Comparison of ENCODE assay signal across 29 cellular contexts in genomic region chr2:6590442-6590841, GRCh38.
"Had no signal": no experiment of that assay in that cellular context is flagged by ENCODE, and none has a peak within 500 bp of the region (broad histone marks: within the 10 kb centered on the region; RNA-seq: fewer than 3 reads in every experiment).

No MANE protein-coding gene starts in this region.

- H3K4me3 ChIP-seq: adrenal gland, body of pancreas, cardiac muscle cell, colonic mucosa, gastrocnemius medialis, heart left ventricle had no signal

- H3K27me3 ChIP-seq: adrenal gland, body of pancreas, cardiac muscle cell, colonic mucosa, gastrocnemius medialis, heart left ventricle had no signal

- DNase-seq: activated CD4-positive, alpha-beta memory T cell treated with anti-CD3 and anti-CD28 coated beads for 36 hours; activated CD4-positive, alpha-beta T cell treated with anti-CD3 and anti-CD28 coated beads for 36 hours; activated CD4-positive, alpha-beta T cell treated with anti-CD3 and anti-CD28 coated beads, Interleukin-2, amount 10 ng/mL, durations not matched to agents 24 days and 14 days; activated CD4-positive, CD25-positive, alpha-beta regulatory T cell; activated CD4-positive, CD25-positive, alpha-beta regulatory T cell treated with anti-CD3 and anti-CD28 coated beads, Interleukin-2, amount 50 U/mL, for 72 hours; activated CD8-positive, alpha-beta memory T cell treated with anti-CD3 and anti-CD28 coated beads, Interleukin-2, amount 10 ng/mL, durations not matched to agents 7 days and 5 days; activated CD8-positive, alpha-beta memory T cell treated with anti-CD3 and anti-CD28 coated beads, Interleukin-2, amount 50 U/mL, for 4 hours; activated CD8-positive, alpha-beta T cell treated with anti-CD3 and anti-CD28 coated beads, Interleukin-2, amount 10 ng/mL, durations not matched to agents 7 days and 5 days; activated effector memory CD4-positive, alpha-beta T cell treated with anti-CD3 and anti-CD28 coated beads, Interleukin-2, amount 50 U/mL, for 16 hours; activated naive CD4-positive, alpha-beta T cell treated with anti-CD3 and anti-CD28 coated beads for 36 hours; activated naive CD8-positive, alpha-beta T cell treated with anti-CD3 and anti-CD28 coated beads for 36 hours; activated naive CD8-positive, alpha-beta T cell treated with anti-CD3 and anti-CD28 coated beads, Interleukin-2, amount 50 U/mL, for 24 hours; activated T-cell treated with anti-CD3 and anti-CD28 coated beads, Interleukin-2, amount 50 U/mL, for 1 hour; activated T-cell treated with anti-CD3 and anti-CD28 coated beads, Interleukin-2, amount 50 U/mL, for 48 hours; adrenal gland; amygdala; aorta; body of pancreas; central memory CD4-positive, alpha-beta T cell; cerebellar nuclear complex; colonic mucosa; effector CD8-positive, alpha-beta T cell; foreskin fibroblast; gastrocnemius medialis; glutamatergic neuron; heart left ventricle; T-helper 2 cell had no signal

- H3K36me3 ChIP-seq: adrenal gland, cardiac muscle cell, colonic mucosa, gastrocnemius medialis, heart left ventricle had no signal

- H3K27ac ChIP-seq: adrenal gland, body of pancreas, cardiac muscle cell, colonic mucosa, gastrocnemius medialis, heart left ventricle had no signal

- H3K9me3 ChIP-seq: adrenal gland, body of pancreas, colonic mucosa, gastrocnemius medialis, heart left ventricle had no signal

- ATAC-seq: activated CD4-positive, alpha-beta T cell treated with anti-CD3 and anti-CD28 coated beads for 36 hours; activated CD8-positive, alpha-beta memory T cell treated with anti-CD3 and anti-CD28 coated beads, Interleukin-2, amount 10 ng/mL, durations not matched to agents 7 days and 5 days; activated CD8-positive, alpha-beta T cell treated with anti-CD3 and anti-CD28 coated beads, Interleukin-2, amount 10 ng/mL, durations not matched to agents 7 days and 5 days; activated naive CD8-positive, alpha-beta T cell treated with anti-CD3 and anti-CD28 coated beads, Interleukin-2, amount 50 U/mL, for 24 hours; body of pancreas; esophagus mucosa; gastrocnemius medialis; heart left ventricle had no signal

- H3K4me1 ChIP-seq: adrenal gland, body of pancreas, colonic mucosa, gastrocnemius medialis, heart left ventricle had no signal
